In genomic region chr19:58150328-58150921, GRCh38 we compare ENCODE assay signal across 1 cellular context.
A peak's percentile ranks its signal among the peaks of the same experiment; 100 is the strongest.
TF ChIP-seq lines count a peak whose summit lies in the region.

ZNF329 (minus strand) TSS chr19:58150789; CDS start chr19:58129503, 21,286 bp downstream.

TF ChIP-seq in HepG2, 621 proteins besides CTCF, POLR2A, EP300 and RAD21 (continued from another document and continues in another):
- TF ChIP-seq ZNF407 (CRISPR knock-in tag; IDR thresholded peaks at IDR 0.05; ENCODE audit: not compliant biosample characterization) (no peak), POLR2AphosphoS5 (IDR thresholded peaks at IDR 0.05; ENCODE audit: low read depth, low read length) (peak; percentile 49; the same call in 1 of the 2 replicates), BHLHE40 (IDR thresholded peaks at IDR 0.05; ENCODE audit: low read length) (no peak), ZNF460 (CRISPR knock-in tag; IDR thresholded peaks at IDR 0.05; ENCODE audit: borderline replicate concordance) (no peak), HNF4A (CRISPR knock-in tag; IDR thresholded peaks at IDR 0.05) (no peak), ZFY (CRISPR knock-in tag; IDR thresholded peaks at IDR 0.05) (peak; percentile 44; the same call in 1 of the 2 replicates), NFAT5 (CRISPR knock-in tag; IDR thresholded peaks at IDR 0.05) (no peak), NRL (CRISPR knock-in tag; IDR thresholded peaks at IDR 0.05; ENCODE audit: borderline replicate concordance) (peak; percentile 53; the same call in 1 of the 2 replicates), ZFP90 (CRISPR knock-in tag; IDR thresholded peaks at IDR 0.05; ENCODE audit: borderline replicate concordance) (0 out of 2 replicates have a peak, but pooled peaks have one; percentile 33), ZNF274 (CRISPR knock-in tag; IDR thresholded peaks at IDR 0.05) (peak; percentile 75; the same call in 1 of the 2 replicates), ZBTB43 (CRISPR knock-in tag; conservative IDR thresholded peaks at IDR 0.05) (no peak), TGIF2 (CRISPR knock-in tag; IDR thresholded peaks at IDR 0.05) (no peak), PRDM4 (CRISPR knock-in tag; IDR thresholded peaks at IDR 0.05; ENCODE audit: borderline replicate concordance) (no peak), MYC (CRISPR knock-in tag; IDR thresholded peaks at IDR 0.05; ENCODE audit: borderline replicate concordance) (peak; percentile 44; the same call in 1 of the 2 replicates), MLX (CRISPR knock-in tag; IDR thresholded peaks at IDR 0.05) (no peak), ZEB1 (IDR thresholded peaks at IDR 0.05; ENCODE audit: insufficient replicate concordance, low read depth) (no peak), ZBED4 (CRISPR knock-in tag; IDR thresholded peaks at IDR 0.05; ENCODE audit: borderline replicate concordance) (no peak), SETDB1 (CRISPR knock-in tag; IDR thresholded peaks at IDR 0.05; ENCODE audit: borderline replicate concordance) (no peak)
